9 cellular contexts compared by ENCODE assay signal in the genomic region with DNA sequence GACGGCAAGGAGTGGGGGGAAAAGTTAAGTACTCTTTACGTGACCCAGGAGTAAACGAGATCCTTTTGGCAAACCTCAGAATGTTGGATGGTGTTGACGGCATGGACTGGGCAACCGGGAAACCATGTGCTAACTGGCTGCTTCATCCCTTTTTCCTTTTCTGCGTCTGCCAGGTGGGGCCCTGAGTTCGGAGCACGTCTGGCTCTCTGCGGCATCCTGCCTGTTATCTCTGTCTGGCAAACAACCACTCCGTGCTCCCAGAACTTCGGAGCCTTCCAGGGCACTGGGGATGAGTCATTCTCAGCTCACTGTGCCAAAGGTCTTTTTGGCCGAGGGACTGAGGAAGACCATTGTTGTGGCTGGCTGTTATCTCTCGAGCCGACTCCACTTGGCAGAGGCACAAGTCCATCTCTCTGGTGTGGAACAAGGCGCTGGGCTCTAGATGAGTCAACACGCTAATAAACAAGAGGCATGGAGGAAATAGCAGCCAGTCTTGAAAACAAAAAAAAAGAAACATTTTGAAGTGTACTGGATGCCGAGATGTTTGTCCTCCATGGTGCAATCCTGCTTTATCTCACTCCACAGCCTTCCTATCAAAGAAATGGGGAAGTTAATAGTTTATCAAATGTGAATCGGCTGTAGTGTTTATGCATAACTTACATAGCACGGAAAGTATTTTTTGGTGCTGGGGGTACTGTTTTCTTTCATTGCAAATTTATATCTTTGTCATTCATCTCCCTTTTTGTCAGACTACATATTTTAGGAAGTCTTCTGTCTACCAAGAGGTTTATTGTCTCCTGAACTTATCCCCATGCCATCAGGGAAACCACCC.
DNase-seq lines count a peak whose midpoint lies in the region; ATAC-seq and TF ChIP-seq lines count a peak whose summit lies in the region.
"Had no signal": no experiment of that assay in that cellular context is flagged by ENCODE, and none has a peak within 500 bp of the region (broad histone marks: within the 10 kb centered on the region; RNA-seq: fewer than 3 reads in every experiment).

No MANE protein-coding gene starts in this region.

- peaks cover 5% of the 10 kb centered on the region for H3K36me3 ChIP-seq in OCI-LY3 (replicated peaks; ENCODE audit: low read depth, low read length)

- H3K4me3 Mint-ChIP-seq in endothelial cell (ENCODE audit: unreplicated experiment) (no peak overlapping the region), mesothelial cell of epicardium (no peak overlapping the region)
- H3K4me3 Mint-ChIP-seq: T-helper 1 cell treated with Interleukin-12 subunit alpha and Interleukin-12 subunit beta and Interleukin-4 antibody, amounts not matched to agents 30 μg/mL and 1 μg/mL, for 36 hours had no signal

- ATAC-seq in GM21381 (IDR thresholded peaks at IDR 0.05; ENCODE audit: unreplicated experiment): peak; percentile 49

- H3K9me3 ChIP-seq in OCI-LY3 (ENCODE audit: insufficient read depth, low read length): no peaks in the 10 kb centered on the region

- H3K27me3 Mint-ChIP-seq in endothelial cell (ENCODE audit: unreplicated experiment) (peaks cover 1% of the 10 kb centered on the region), mesothelial cell of epicardium (ENCODE audit: low read depth) (no peaks in the 10 kb centered on the region)

- H3K4me1 Mint-ChIP-seq in endothelial cell (ENCODE audit: unreplicated experiment): peaks cover 9% of the 10 kb centered on the region
- H3K4me1 Mint-ChIP-seq in mesothelial cell of epicardium: peaks cover 5% of the 10 kb centered on the region

- H3K9me3 Mint-ChIP-seq in endothelial cell (ENCODE audit: unreplicated experiment) (no peaks in the 10 kb centered on the region), mesothelial cell of epicardium (peaks cover 17% of the 10 kb centered on the region)

- TF ChIP-seq CTCF in OCI-LY3 (IDR thresholded peaks at IDR 0.05; ENCODE audit: low read depth, low read length) (no peak), endothelial cell (IDR thresholded peaks at IDR 0.05; ENCODE audit: unreplicated experiment) (no peak), mesothelial cell of epicardium (IDR thresholded peaks at IDR 0.05; ENCODE audit: unreplicated experiment) (no peak)

- no peak overlapping the region for H3K27ac ChIP-seq in OCI-LY3 (ENCODE audit: low read length)

- H3K4me3 ChIP-seq in OCI-LY3 (ENCODE audit: low read length): peak overlapping the region; percentile 53

- peaks cover 20% of the 10 kb centered on the region for H3K4me1 ChIP-seq in OCI-LY3 (ENCODE audit: low read length)

- no peaks in the 10 kb centered on the region for H3K79me2 ChIP-seq in OCI-LY3 (ENCODE audit: low read length)

- H3K4me2 ChIP-seq in OCI-LY3 (ENCODE audit: low read length): peak overlapping the region; percentile 65

- no peak for DNase-seq in endothelial cell (ENCODE audit: low spot score)
- DNase-seq in mesothelial cell of epicardium (ENCODE audit: low spot score in 2 of 2, unreplicated experiment in 2 of 2): peak in 1 of 2 experiments; percentile 40
- DNase-seq in NCI-H510A (lab: John Stamatoyannopoulos, UW): no peak
- no peak for DNase-seq in NCI-H1694 (lab: John Stamatoyannopoulos, UW)
- no peak for DNase-seq in activated naive CD4-positive, alpha-beta T cell (lab: John Stamatoyannopoulos, UW)
- DNase-seq in ecto neural progenitor cell (ENCODE audit: low spot score): no peak

- no peaks in the 10 kb centered on the region for H3K27me3 ChIP-seq in OCI-LY3 (ENCODE audit: low read depth, low read length)

- H3K9ac ChIP-seq in OCI-LY3 (ENCODE audit: low read length): no peak overlapping the region

- no peaks in the 10 kb centered on the region for H4K20me1 ChIP-seq in OCI-LY3 (ENCODE audit: insufficient read depth, low read length)

- H2AFZ ChIP-seq in OCI-LY3 (ENCODE audit: low read depth, low read length): peak overlapping the region; percentile 60; the same call in 1 of the 2 replicates

- H3K36me3 Mint-ChIP-seq in endothelial cell (ENCODE audit: low read depth, unreplicated experiment): no peaks in the 10 kb centered on the region
- H3K36me3 Mint-ChIP-seq in mesothelial cell of epicardium: no peaks in the 10 kb centered on the region

- H3K27ac Mint-ChIP-seq in endothelial cell (ENCODE audit: unreplicated experiment) (peak overlapping the region; percentile 16), mesothelial cell of epicardium (peak overlapping the region; percentile 2)
- H3K27ac Mint-ChIP-seq: T-helper 1 cell treated with Interleukin-12 subunit alpha and Interleukin-12 subunit beta and Interleukin-4 antibody, amounts not matched to agents 30 μg/mL and 1 μg/mL, for 36 hours had no signal
